ENCODE assay signal across 11 cellular contexts in the genomic region with DNA sequence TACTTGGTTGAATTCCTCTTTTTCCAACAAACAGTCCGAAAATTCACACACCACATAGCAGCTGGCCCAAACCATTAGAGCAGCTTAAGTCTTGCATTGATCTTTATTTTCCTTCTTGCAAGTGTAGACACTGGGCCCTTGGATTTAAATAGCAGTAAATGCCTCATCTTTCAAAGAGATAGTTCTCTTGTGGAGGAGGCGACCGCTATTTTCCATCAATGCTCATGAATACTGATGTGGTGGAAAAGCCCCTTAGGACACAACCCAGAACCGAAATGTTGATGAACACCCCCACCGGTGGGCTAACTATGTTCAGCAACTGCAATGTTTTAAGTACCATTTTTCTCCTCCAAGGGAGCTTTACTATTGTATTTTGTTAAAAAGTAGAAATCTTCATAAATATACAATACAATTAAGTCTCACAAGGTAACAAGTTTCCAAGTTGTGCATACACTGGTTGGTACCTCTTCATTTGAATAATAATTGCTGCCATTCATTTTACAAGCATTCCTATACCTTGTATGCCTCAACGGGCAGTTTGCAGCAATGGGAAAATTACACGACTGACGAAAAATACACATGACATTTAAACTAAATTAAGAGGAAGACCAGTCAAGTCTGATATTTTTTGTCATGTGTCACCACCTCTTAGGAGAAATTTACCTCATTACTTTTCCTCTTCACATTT. TPM values are rescaled to one million over a fixed set of nuclear protein-coding genes. Genes with fewer than 3 reads are reported as not detected.
DNase-seq lines count a peak whose midpoint lies in the region; ATAC-seq and TF ChIP-seq lines count a peak whose summit lies in the region.
"Had no signal": no experiment of that assay in that cellular context is flagged by ENCODE, and none has a peak within 500 bp of the region (broad histone marks: within the 10 kb centered on the region; RNA-seq: fewer than 3 reads in every experiment).

No MANE protein-coding gene starts in this region.

- no peaks in the 10 kb centered on the region for H3F3A ChIP-seq in Loucy (ENCODE audit: low read depth)

- WGBS in endodermal cell (ENCODE audit: insufficient coverage in 1 of 2, insufficient read length in 1 of 2), 2 experiments = 85 to 100% methylated on average over 6 to 8 of the region's 8 CpGs

- H3K4me2 ChIP-seq in Loucy (ENCODE audit: low read depth, low read length, poor library complexity, severe bottlenecking) = peak overlapping the region; percentile 65

- peaks cover 33% of the 10 kb centered on the region for H4K20me1 ChIP-seq in Loucy (ENCODE audit: insufficient read depth, low read length, poor library complexity, severe bottlenecking)

- H3K27me3 ChIP-seq in CD8-positive, alpha-beta T cell (ENCODE audit: insufficient read depth, low read length) = no peaks in the 10 kb centered on the region
- H3K27me3 ChIP-seq in Loucy (ENCODE audit: insufficient read depth, low read length, poor library complexity, severe bottlenecking) = no peaks in the 10 kb centered on the region
- H3K27me3 ChIP-seq in effector memory CD4-positive, alpha-beta T cell (replicated peaks; ENCODE audit: control insufficient read depth, insufficient read depth, low read length, poor library complexity, severe bottlenecking) = no peaks in the 10 kb centered on the region
- H3K27me3 ChIP-seq in endodermal cell (ENCODE audit: control insufficient read depth, insufficient read depth, low read length, poor library complexity, severe bottlenecking) = peaks cover 27% of the 10 kb centered on the region

- peaks cover 94% of the 10 kb centered on the region for H3K79me2 ChIP-seq in Loucy (ENCODE audit: insufficient read depth, low read length)

- CTCF ChIA-PET in CD8-positive, alpha-beta T cell (lab: Charles Lee) = interaction anchor here (0.7 to 1.8 kb wide), 9 partner anchors 15 to 47 kb away, joined by 3 to 8 read pairs (median 4); no protein-coding TSS in a partner anchor

- no peak overlapping the region for H3K9ac ChIP-seq in Loucy (ENCODE audit: low read depth, low read length, poor library complexity, severe bottlenecking)
- no peak overlapping the region for H3K9ac ChIP-seq in endodermal cell (ENCODE audit: extremely low read depth, low read length, poor library complexity, severe bottlenecking)

- H3K27me3 Mint-ChIP-seq in CD8-positive, alpha-beta T cell (ENCODE audit: low read depth) = no peaks in the 10 kb centered on the region
- H3K27me3 Mint-ChIP-seq in endodermal cell (ENCODE audit: insufficient read depth) = peaks cover 54% of the 10 kb centered on the region

- DNase-seq in CD8-positive, alpha-beta T cell = no peak
- no peak for DNase-seq in effector memory CD4-positive, alpha-beta T cell
- no peak for DNase-seq in endodermal cell
- no peak for DNase-seq in hepatic stellate cell (ENCODE audit: low spot score)
- DNase-seq in SIG-M5 (lab: John Stamatoyannopoulos, UW) = no peak
- DNase-seq: NCI-H1105 treated with DMSO at 0.1 percent for 48 hours, WERI-Rb-1 had no signal

- TF ChIP-seq CTCF in CD8-positive, alpha-beta T cell (IDR thresholded peaks at IDR 0.05) = no peak
- TF ChIP-seq CTCF in Loucy (conservative IDR thresholded peaks at IDR 0.05; ENCODE audit: low read length) (no peak), endodermal cell (conservative IDR thresholded peaks at IDR 0.05) (no peak)

- POLR2A ChIA-PET in CD8-positive, alpha-beta T cell (lab: Charles Lee) = interaction anchor here (0.9 to 2.6 kb wide), 4 partner anchors 9 to 47 kb away, joined by 3 to 13 read pairs (median 8); no protein-coding TSS in a partner anchor

- peak overlapping the region; percentile 5 for H3K27ac ChIP-seq in CD8-positive, alpha-beta T cell (ENCODE audit: low read depth, low read length)
- peak overlapping the region; percentile 37 for H3K27ac ChIP-seq in effector memory CD4-positive, alpha-beta T cell (ENCODE audit: insufficient read depth, low read length, poor library complexity, severe bottlenecking)
- no peak overlapping the region for H3K27ac ChIP-seq in endodermal cell (ENCODE audit: low read depth, low read length)
- H3K27ac ChIP-seq: WERI-Rb-1 had no signal

- H3K9me2 ChIP-seq in Loucy (replicated peaks; ENCODE audit: low read depth, low read length) = no peaks in the 10 kb centered on the region

- H3K4me3 Mint-ChIP-seq in CD8-positive, alpha-beta T cell = peak overlapping the region; percentile 77
- H3K4me3 Mint-ChIP-seq in endodermal cell = no peak overlapping the region

- H3K36me3 Mint-ChIP-seq in CD8-positive, alpha-beta T cell = peaks cover 37% of the 10 kb centered on the region
- H3K36me3 Mint-ChIP-seq in endodermal cell (ENCODE audit: low read depth) = peaks cover 4% of the 10 kb centered on the region

- H3K9me3 ChIP-seq in CD8-positive, alpha-beta T cell (ENCODE audit: low read length) = no peaks in the 10 kb centered on the region
- H3K9me3 ChIP-seq in Loucy (ENCODE audit: insufficient read depth, low read depth, low read length) (no peaks in the 10 kb centered on the region; the same call in 1 of the 2 replicates), endodermal cell (ENCODE audit: control insufficient read depth, low read length) (no peaks in the 10 kb centered on the region)
- no peaks in the 10 kb centered on the region for H3K9me3 ChIP-seq in effector memory CD4-positive, alpha-beta T cell (ENCODE audit: control insufficient read depth, low read length)

- peaks cover 46% of the 10 kb centered on the region for H3K4me1 ChIP-seq in CD8-positive, alpha-beta T cell (ENCODE audit: insufficient read depth, low read length)
- H3K4me1 ChIP-seq in Loucy (ENCODE audit: insufficient read depth, low read length, poor library complexity, severe bottlenecking) (peaks cover 21% of the 10 kb centered on the region), endodermal cell (ENCODE audit: control insufficient read depth, insufficient read depth, low read length) (no peaks in the 10 kb centered on the region)
- H3K4me1 ChIP-seq in effector memory CD4-positive, alpha-beta T cell (ENCODE audit: control insufficient read depth, insufficient read depth, low read length, poor library complexity, severe bottlenecking) = peaks cover 16% of the 10 kb centered on the region

- peak; percentile 33 for ATAC-seq in CD8-positive, alpha-beta T cell
- peak; percentile 24 for ATAC-seq in GM19372 (IDR thresholded peaks at IDR 0.05; ENCODE audit: low read depth, unreplicated experiment)
- no peak for ATAC-seq in HG03460 (IDR thresholded peaks at IDR 0.05; ENCODE audit: unreplicated experiment)

- peak overlapping the region; percentile 9 for H3K4me3 ChIP-seq in CD8-positive, alpha-beta T cell (ENCODE audit: low read depth, low read length)
- H3K4me3 ChIP-seq in Loucy (ENCODE audit: low read length, poor library complexity, severe bottlenecking) (peak overlapping the region; percentile 60), endodermal cell (ENCODE audit: low read length) (no peak overlapping the region)
- H3K4me3 ChIP-seq in effector memory CD4-positive, alpha-beta T cell (ENCODE audit: insufficient read depth, low read depth, low read length, poor library complexity, severe bottlenecking) = no peak overlapping the region

- H3K9me3 Mint-ChIP-seq in CD8-positive, alpha-beta T cell = peaks cover 6% of the 10 kb centered on the region
- peaks cover 13% of the 10 kb centered on the region for H3K9me3 Mint-ChIP-seq in endodermal cell

- H2AFZ ChIP-seq in Loucy (ENCODE audit: low read length) = no peak overlapping the region

- intact Hi-C loops in CD8-positive, alpha-beta T cell (cut with DNase I, micrococcal nuclease) = loop anchor here (1.0 to 5.0 kb wide), 5 partner anchors 9 to 1034 kb away; partner anchors contain the start of gene NIN (in 2 of the 2)

- H3K36me3 ChIP-seq in CD8-positive, alpha-beta T cell (ENCODE audit: insufficient read depth, low read length) = no peaks in the 10 kb centered on the region
- H3K36me3 ChIP-seq in Loucy (ENCODE audit: insufficient read depth, low read length) (peaks cover 32% of the 10 kb centered on the region; the same call in 1 of the 2 replicates), endodermal cell (ENCODE audit: control insufficient read depth, insufficient read depth, low read length) (no peaks in the 10 kb centered on the region)
- H3K36me3 ChIP-seq in effector memory CD4-positive, alpha-beta T cell (ENCODE audit: control insufficient read depth, insufficient read depth, low read length) = peaks cover 4% of the 10 kb centered on the region

- H3K27ac Mint-ChIP-seq in CD8-positive, alpha-beta T cell = peak overlapping the region; percentile 92
- H3K27ac Mint-ChIP-seq in endodermal cell = no peak overlapping the region

- peaks cover 70% of the 10 kb centered on the region for H3K4me1 Mint-ChIP-seq in CD8-positive, alpha-beta T cell (ENCODE audit: low read depth)
- H3K4me1 Mint-ChIP-seq in endodermal cell = peaks cover 1% of the 10 kb centered on the region

RNA-seq across cellular contexts. Expression of gene NIN, which starts 18.0 kb away (rescaled TPM):
- total RNA-seq in CD8-positive, alpha-beta T cell = 100 to 1,000 TPM; 121 to 132 TPM
- 1 to 10 TPM; 3.3 to 4.1 TPM for total RNA-seq in endodermal cell
- polyA plus RNA-seq in endodermal cell (2013, experiment 1 of 2) = 26.9 TPM
- 28.3 TPM for polyA plus RNA-seq in endodermal cell (2013, experiment 2 of 2)

RNA-seq across cellular contexts. Expression of gene ABHD12B, which starts 58.9 kb away (rescaled TPM):
- total RNA-seq in CD8-positive, alpha-beta T cell = not detected
- 10 to 100 TPM in 1 of 2 donors, under 1 TPM in 1; 0.80 to 55.0 TPM for total RNA-seq in endodermal cell
- polyA plus RNA-seq in endodermal cell (2013, experiment 1 of 2) = 0.71 TPM
- polyA plus RNA-seq in endodermal cell (2013, experiment 2 of 2) = 0.75 TPM
- polyA plus RNA-seq: fibroblast of lung had no signal

Comparison
In these comparisons a context has a peak if more than half of its experiments do, and no peak if none do; other contexts are left out.
1. H3K4me3 ChIP-seq: peak in CD8-positive, alpha-beta T cell (single experiment) and Loucy (single experiment); none in effector memory CD4-positive, alpha-beta T cell (single experiment) and endodermal cell (single experiment).
2. RNA of gene NIN, which starts 18.0 kb away (total RNA-seq): 121 to 132 TPM in CD8-positive, alpha-beta T cell; 3.3 to 4.1 TPM in endodermal cell; every median in the first group is over 10 times any median in the second.